Comparison of ENCODE assay signal across 8 cellular contexts in genomic region chr11:62540804-62541671, GRCh38. TPM values are rescaled to one million over a fixed set of nuclear protein-coding genes. Genes with fewer than 3 reads are reported as not detected.
DNase-seq lines count a peak whose midpoint lies in the region; ATAC-seq, FAIRE-seq and TF ChIP-seq lines count a peak whose summit lies in the region.

No MANE protein-coding gene starts in this region.

- TF ChIP-seq EP300 in HepG2 (IDR thresholded peaks at IDR 0.05; ENCODE audit: low read depth in 2 of 2, low read length in 2 of 2), result no peak
- TF ChIP-seq EP300 in HepG2 (CRISPR knock-in tag; IDR thresholded peaks at IDR 0.05; ENCODE audit: borderline replicate concordance), result no peak
- TF ChIP-seq EP300 in stomach (IDR thresholded peaks at IDR 0.05), result no peak

- DNase-seq in HepG2 (ENCODE audit: low spot score) (no peak), glutamatergic neuron (no peak), stomach (no peak), D341Med (ENCODE audit: low spot score) (no peak)
- no peak for DNase-seq in stimulated activated CD4-positive, alpha-beta T cell treated with anti-CD3 and anti-CD28 coated beads, Interleukin-2, amount 100 ng/mL, for 48 hours

- TF ChIP-seq CTCF in liver (IDR thresholded peaks at IDR 0.05; ENCODE audit: low read depth, low read length, missing input control) (no peak), HepG2 (CRISPR knock-in tag; IDR thresholded peaks at IDR 0.05) (no peak), WI38 (IDR thresholded peaks at IDR 0.05; ENCODE audit: low read depth, low read length) (no peak), glutamatergic neuron (IDR thresholded peaks at IDR 0.05; ENCODE audit: partially characterized antibody, unreplicated experiment) (no peak), stomach (IDR thresholded peaks at IDR 0.05) (no peak)

- no peak overlapping the region for H3K4me3 Mint-ChIP-seq in glutamatergic neuron (ENCODE audit: unreplicated experiment)

- no peaks in the 10 kb centered on the region for H3K36me3 Mint-ChIP-seq in glutamatergic neuron (ENCODE audit: unreplicated experiment)

- TF ChIP-seq POLR2A in HepG2 (IDR thresholded peaks at IDR 0.05; ENCODE audit: insufficient read depth in 1 of 2, low read depth in 2 of 2, low read length in 2 of 2), result no peak
- TF ChIP-seq POLR2A in stomach (IDR thresholded peaks at IDR 0.05), result no peak

- H3K27ac Mint-ChIP-seq in glutamatergic neuron (ENCODE audit: unreplicated experiment), result peak overlapping the region; percentile 9

- no peak overlapping the region for H3K9ac ChIP-seq in liver (ENCODE audit: low read depth in 1 of 2, low read length in 2 of 2)
- H3K9ac ChIP-seq in HepG2 (ENCODE audit: insufficient read depth, low read depth, low read length), result no peak overlapping the region

- CTCF ChIA-PET in HepG2 (lab: Yijun Ruan, JAX; ENCODE audit: low intra/inter-chr PET ratio, low total read pairs), result no interaction called here

- H3K4me1 ChIP-seq in liver (ENCODE audit: control insufficient read depth in 4 of 4, insufficient read depth in 4 of 4, low read length in 3 of 4) (peaks cover 16 to 74% (median 62%) of the 10 kb centered on the region in 4 donors), HepG2 (ENCODE audit: insufficient read depth, low read length) (peaks cover 57% of the 10 kb centered on the region), stomach (peaks cover 74 to 88% (median 81%) of the 10 kb centered on the region in 4 donors)

- POLR2A ChIA-PET in HepG2 (lab: Yijun Ruan, JAX), result interaction anchor here (0.8 kb wide), 1 partner anchor 124 kb away, joined by 3 read pairs; the partner anchor contains the start of genes C11orf98 and CSKMT

- H3K36me3 ChIP-seq in liver (ENCODE audit: control insufficient read depth in 4 of 4, insufficient read depth in 3 of 4, low read depth in 1 of 4, low read length in 3 of 4) (peaks cover 0 to 4% (median 1%) of the 10 kb centered on the region in 4 donors), HepG2 (replicated peaks in 1 of 2; ENCODE audit: control insufficient read depth in 1 of 2, insufficient read depth in 2 of 2, low read length in 2 of 2) (peaks cover 8% of the 10 kb centered on the region in 2 experiments; a peak in 4 of 5 replicates), stomach (peaks cover under 1 to 7% (median 6%) of the 10 kb centered on the region in 4 donors)

- H2AFZ ChIP-seq in HepG2 (ENCODE audit: low read length), result no peak overlapping the region

- BruUV-seq in HepG2 (replicated peaks; lab: Mats Ljungman, UMichigan), result no TSS peak

- H3K4me1 Mint-ChIP-seq in glutamatergic neuron (ENCODE audit: low read depth, unreplicated experiment), result peaks cover 16% of the 10 kb centered on the region

- H3K27me3 Mint-ChIP-seq in glutamatergic neuron (ENCODE audit: unreplicated experiment), result peaks cover 12% of the 10 kb centered on the region

- H3K27ac ChIP-seq in liver (ENCODE audit: low read depth in 1 of 2, low read length in 2 of 2) (peak overlapping the region; percentile 22 to 25), HepG2 (ENCODE audit: extremely low read length, insufficient read depth, low read length) (no peak overlapping the region), stomach (peak overlapping the region; percentile 8 to 99 (median 95))

- no peak overlapping the region for H3K4me2 ChIP-seq in HepG2 (ENCODE audit: low read depth, low read length)

- FAIRE-seq in HepG2 (lab: Jason Lieb, UNC), result no peak

- H3K27me3 ChIP-seq in liver (ENCODE audit: control insufficient read depth in 4 of 4, insufficient read depth in 4 of 4, low read length in 3 of 4), result no peaks in the 10 kb centered on the region
- no peaks in the 10 kb centered on the region for H3K27me3 ChIP-seq in HepG2 (ENCODE audit: control insufficient read depth in 1 of 2, insufficient read depth in 2 of 2, low read length in 2 of 2)
- no peaks in the 10 kb centered on the region for H3K27me3 ChIP-seq in stomach

- H3K9me3 ChIP-seq in liver (ENCODE audit: control insufficient read depth in 4 of 4, low read length in 3 of 4) (no peaks in the 10 kb centered on the region), HepG2 (ENCODE audit: low read length) (no peaks in the 10 kb centered on the region), stomach (no peaks in the 10 kb centered on the region)

- WGBS in liver, result 53% methylated on average over 16 of the region's 16 CpGs
- 94% methylated on average over 6 of the region's 16 CpGs for WGBS in HepG2 (ENCODE audit: low lambda C conversion rate)
- 32 to 44% (median 38%) methylated on average over 9 to 16 of the region's 16 CpGs for WGBS in stomach, 5 donors

- no peak overlapping the region for H3K4me3 ChIP-seq in liver (ENCODE audit: low read depth in 1 of 3, low read length in 3 of 3)
- H3K4me3 ChIP-seq in HepG2 (replicated peaks in 1 of 3; ENCODE audit: insufficient read depth in 1 of 3, low read depth in 2 of 3, low read length in 3 of 3), result no peak overlapping the region
- peak overlapping the region; percentile 99 for H3K4me3 ChIP-seq in WI38 (ENCODE audit: low read depth, low read length)
- peak overlapping the region; percentile 83 to 95 (median 88) for H3K4me3 ChIP-seq in stomach

- intact Hi-C loops in HepG2 (cut with micrococcal nuclease; ENCODE audit: unreplicated experiment) (loop anchor here (10.0 kb wide), 1 partner anchor 146 kb away; no protein-coding TSS in a partner anchor), stomach (cut with DNase I; ENCODE audit: low total_unique reads) (loop anchor here (5.0 kb wide), 1 partner anchor 119 kb away; no protein-coding TSS in a partner anchor)

- peaks cover 87% of the 10 kb centered on the region for H4K20me1 ChIP-seq in HepG2 (ENCODE audit: insufficient read depth, low read length)

- TF ChIP-seq RAD21 in liver (IDR thresholded peaks at IDR 0.05) (peak in 1 of 2 donors; percentile 12), HepG2 (CRISPR knock-in tag; IDR thresholded peaks at IDR 0.05) (no peak)

- peaks cover 89% of the 10 kb centered on the region for H3K79me2 ChIP-seq in HepG2 (ENCODE audit: insufficient read depth, low read length)

- H3K9me3 Mint-ChIP-seq in glutamatergic neuron (ENCODE audit: unreplicated experiment), result peaks cover 5% of the 10 kb centered on the region

- in situ Hi-C loops in HepG2 (cut with HindIII; ENCODE audit: extremely low pct_ligation_motif_present, low pct_unique_long_range_greater_than_20kb), result loop anchor here (5.0 kb wide), 1 partner anchor 34 kb away; no protein-coding TSS in a partner anchor

- no peak for ATAC-seq in HepG2
- ATAC-seq in HG03097 (IDR thresholded peaks at IDR 0.05; ENCODE audit: low FRiP score, unreplicated experiment), result peak; percentile 45

RNA-seq across cellular contexts. Expression of gene AHNAK, which starts 5.6 kb away (rescaled TPM):
- total RNA-seq in liver (100 to 1,000 TPM in 1 of 2 donors, 10 to 100 TPM in 1; 53.6 to 110 TPM), HepG2 (2016; rRNA removed; fragmentation: Illumina TruSeq; extraction: Trizol) (25.0 and 40.6 TPM in 2 replicates), glutamatergic neuron (ENCODE audit: unreplicated experiment) (4.5 TPM), stomach (100 to 1,000 TPM; 550 to 693 (median 622) TPM)
- polyA plus RNA-seq in liver (10 to 100 TPM; 22.6 to 22.7 TPM), HepG2 (2011; rRNA removed) (22.8 and 23.4 TPM in 2 replicates), stomach (10 to 100 TPM; 37.4 to 76.8 (median 60.3) TPM)
- total RNA-seq in HepG2 (2016; cell fraction: cytosol; rRNA removed; fragmentation: Illumina TruSeq; extraction: Trizol; ENCODE audit: low read depth), result 2.9 and 3.7 TPM in 2 replicates
- 23.2 and 34.7 TPM in 2 replicates for total RNA-seq in HepG2 (2016; cell fraction: insoluble cytoplasmic fraction; rRNA removed; fragmentation: Illumina TruSeq; extraction: Trizol)
- 6.6 and 7.4 TPM in 2 replicates for total RNA-seq in HepG2 (2016; cell fraction: membrane; rRNA removed; fragmentation: Illumina TruSeq; extraction: Trizol)
- 76.4 and 80.4 TPM in 2 replicates for total RNA-seq in HepG2 (2016; cell fraction: nucleus; rRNA removed; fragmentation: Illumina TruSeq; extraction: Trizol)
- polyA plus RNA-seq in HepG2 (2011; cell fraction: cytosol; rRNA removed), result 14.7 and 20.1 TPM in 2 replicates
- polyA plus RNA-seq in HepG2 (2011; cell fraction: nucleus; rRNA removed), result 57.1 and 57.5 TPM in 2 replicates
- polyA plus RNA-seq in HepG2 (2012), result 55.5 and 61.9 TPM in 2 replicates
- 0.98 and 1.1 TPM in 2 replicates for polyA plus RNA-seq in HepG2 (2016; cell fraction: cytosol; fragmentation: Illumina TruSeq; extraction: Trizol; ENCODE audit: low read depth)
- polyA plus RNA-seq in HepG2 (2016; cell fraction: insoluble cytoplasmic fraction; fragmentation: Illumina TruSeq; extraction: Trizol; ENCODE audit: low read depth), result 11.6 and 12.9 TPM in 2 replicates
- polyA plus RNA-seq in HepG2 (2016; cell fraction: membrane; fragmentation: Illumina TruSeq; extraction: Trizol; ENCODE audit: low read depth), result 2.0 and 2.1 TPM in 2 replicates
- 33.5 and 38.4 TPM in 2 replicates for polyA plus RNA-seq in HepG2 (2016; cell fraction: nucleus; fragmentation: Illumina TruSeq; extraction: Trizol; ENCODE audit: insufficient read depth, low read depth)
- polyA minus RNA-seq in HepG2 (2011; rRNA and poly(A)+ RNA removed; ENCODE audit: low replicate concordance), result 99.6 and 234 TPM in 2 replicates
- 122 and 157 TPM in 2 replicates for polyA minus RNA-seq in HepG2 (2011; cell fraction: cytosol; rRNA and poly(A)+ RNA removed)
- polyA minus RNA-seq in HepG2 (2011; cell fraction: nucleus; rRNA and poly(A)+ RNA removed), result 192 and 213 TPM in 2 replicates

RNA-seq across cellular contexts. Expression of gene EEF1G, which starts 32.7 kb away (rescaled TPM):
- 100 to 1,000 TPM; 373 to 640 TPM for total RNA-seq in liver
- 100 to 1,000 TPM; 251 to 566 TPM for polyA plus RNA-seq in liver
- 1,787 and 2,092 TPM in 2 replicates for total RNA-seq in HepG2 (2016; rRNA removed; fragmentation: Illumina TruSeq; extraction: Trizol)
- total RNA-seq in HepG2 (2016; cell fraction: cytosol; rRNA removed; fragmentation: Illumina TruSeq; extraction: Trizol; ENCODE audit: low read depth), result 2,019 and 2,497 TPM in 2 replicates
- 1,856 and 2,038 TPM in 2 replicates for total RNA-seq in HepG2 (2016; cell fraction: insoluble cytoplasmic fraction; rRNA removed; fragmentation: Illumina TruSeq; extraction: Trizol)
- 4,333 and 4,899 TPM in 2 replicates for total RNA-seq in HepG2 (2016; cell fraction: membrane; rRNA removed; fragmentation: Illumina TruSeq; extraction: Trizol)
- 776 and 846 TPM in 2 replicates for total RNA-seq in HepG2 (2016; cell fraction: nucleus; rRNA removed; fragmentation: Illumina TruSeq; extraction: Trizol)
- 1,819 and 2,144 TPM in 2 replicates for polyA plus RNA-seq in HepG2 (2011; rRNA removed)
- 2,392 and 2,528 TPM in 2 replicates for polyA plus RNA-seq in HepG2 (2011; cell fraction: cytosol; rRNA removed)
- polyA plus RNA-seq in HepG2 (2011; cell fraction: nucleus; rRNA removed), result 525 and 588 TPM in 2 replicates
- polyA plus RNA-seq in HepG2 (2012), result 1,720 and 1,805 TPM in 2 replicates
- polyA plus RNA-seq in HepG2 (2016; cell fraction: cytosol; fragmentation: Illumina TruSeq; extraction: Trizol; ENCODE audit: low read depth), result 2,631 and 2,980 TPM in 2 replicates
- polyA plus RNA-seq in HepG2 (2016; cell fraction: insoluble cytoplasmic fraction; fragmentation: Illumina TruSeq; extraction: Trizol; ENCODE audit: low read depth), result 2,163 and 2,164 TPM in 2 replicates
- 4,391 and 4,816 TPM in 2 replicates for polyA plus RNA-seq in HepG2 (2016; cell fraction: membrane; fragmentation: Illumina TruSeq; extraction: Trizol; ENCODE audit: low read depth)
- polyA plus RNA-seq in HepG2 (2016; cell fraction: nucleus; fragmentation: Illumina TruSeq; extraction: Trizol; ENCODE audit: insufficient read depth, low read depth), result 1,221 and 1,290 TPM in 2 replicates
- 1,467 and 2,851 TPM in 2 replicates for polyA minus RNA-seq in HepG2 (2011; rRNA and poly(A)+ RNA removed; ENCODE audit: low replicate concordance)
- polyA minus RNA-seq in HepG2 (2011; cell fraction: cytosol; rRNA and poly(A)+ RNA removed), result 835 and 903 TPM in 2 replicates
- 177 and 251 TPM in 2 replicates for polyA minus RNA-seq in HepG2 (2011; cell fraction: nucleus; rRNA and poly(A)+ RNA removed)
- 928 TPM for total RNA-seq in glutamatergic neuron (ENCODE audit: unreplicated experiment)
- 1,000 to 10,000 TPM in 1 of 5 donors, 100 to 1,000 TPM in 4; 671 to 1,412 (median 779) TPM for total RNA-seq in stomach
- 1,000 to 10,000 TPM; 1,415 to 1,760 (median 1,525) TPM for polyA plus RNA-seq in stomach

RNA-seq across cellular contexts. Expression of gene TUT1, which starts 50.3 kb away (rescaled TPM):
- total RNA-seq in liver (10 to 100 TPM in 1 of 2 donors, 1 to 10 TPM in 1; 5.6 to 12.1 TPM), HepG2 (2016; rRNA removed; fragmentation: Illumina TruSeq; extraction: Trizol) (8.5 and 9.7 TPM in 2 replicates), glutamatergic neuron (ENCODE audit: unreplicated experiment) (29.7 TPM), stomach (10 to 100 TPM in 3 of 5 donors, 1 to 10 TPM in 2; 6.1 to 36.2 (median 12.3) TPM)
- polyA plus RNA-seq in liver (10 to 100 TPM; 15.2 to 15.8 TPM), HepG2 (2011; rRNA removed) (14.3 and 17.5 TPM in 2 replicates), stomach (10 to 100 TPM; 13.3 to 18.9 (median 16.3) TPM)
- 2.2 and 4.6 TPM in 2 replicates for total RNA-seq in HepG2 (2016; cell fraction: cytosol; rRNA removed; fragmentation: Illumina TruSeq; extraction: Trizol; ENCODE audit: low read depth)
- 6.9 and 10.1 TPM in 2 replicates for total RNA-seq in HepG2 (2016; cell fraction: insoluble cytoplasmic fraction; rRNA removed; fragmentation: Illumina TruSeq; extraction: Trizol)
- total RNA-seq in HepG2 (2016; cell fraction: membrane; rRNA removed; fragmentation: Illumina TruSeq; extraction: Trizol), result 3.7 and 6.0 TPM in 2 replicates
- 8.1 and 9.3 TPM in 2 replicates for total RNA-seq in HepG2 (2016; cell fraction: nucleus; rRNA removed; fragmentation: Illumina TruSeq; extraction: Trizol)
- 6.3 and 8.4 TPM in 2 replicates for polyA plus RNA-seq in HepG2 (2011; cell fraction: cytosol; rRNA removed)
- polyA plus RNA-seq in HepG2 (2011; cell fraction: nucleus; rRNA removed), result 43.5 and 52.1 TPM in 2 replicates
- 13.1 and 14.1 TPM in 2 replicates for polyA plus RNA-seq in HepG2 (2012)
- 2.4 and 2.7 TPM in 2 replicates for polyA plus RNA-seq in HepG2 (2016; cell fraction: cytosol; fragmentation: Illumina TruSeq; extraction: Trizol; ENCODE audit: low read depth)
- 7.0 and 9.3 TPM in 2 replicates for polyA plus RNA-seq in HepG2 (2016; cell fraction: insoluble cytoplasmic fraction; fragmentation: Illumina TruSeq; extraction: Trizol; ENCODE audit: low read depth)
- polyA plus RNA-seq in HepG2 (2016; cell fraction: membrane; fragmentation: Illumina TruSeq; extraction: Trizol; ENCODE audit: low read depth), result 3.7 and 4.0 TPM in 2 replicates
- polyA plus RNA-seq in HepG2 (2016; cell fraction: nucleus; fragmentation: Illumina TruSeq; extraction: Trizol; ENCODE audit: insufficient read depth, low read depth), result 25.7 TPM in 2 replicates
- 12.6 and 15.7 TPM in 2 replicates for polyA minus RNA-seq in HepG2 (2011; rRNA and poly(A)+ RNA removed; ENCODE audit: low replicate concordance)
- 4.7 and 8.8 TPM in 2 replicates for polyA minus RNA-seq in HepG2 (2011; cell fraction: cytosol; rRNA and poly(A)+ RNA removed)
- polyA minus RNA-seq in HepG2 (2011; cell fraction: nucleus; rRNA and poly(A)+ RNA removed), result 3.9 and 9.4 TPM in 2 replicates

Comparison
In these comparisons a context has a peak if more than half of its experiments do, and no peak if none do; other contexts are left out.
1. H3K4me3 ChIP-seq: peak in WI38 (single experiment) and stomach (4 of 4); none in liver (0 of 3) and HepG2 (0 of 3).
2. RNA of gene AHNAK, which starts 5.6 kb away (total RNA-seq): 550 to 693 TPM in stomach; 53.6 to 110 TPM in liver, 2.9 to 80.4 TPM in HepG2 and 4.5 TPM in glutamatergic neuron (single experiment); every median in the first group is over 4 times any median in the second.